1 cellular context compared by ENCODE assay signal in genomic region chr7:100705753-100706671, GRCh38.
TF ChIP-seq lines count a peak whose summit lies in the region.

TSS of gene POP7 (plus strand) at chr7:100706121. CDS start at chr7:100706831, 710 bp downstream.

TF ChIP-seq in HepG2, 621 proteins besides CTCF, POLR2A, EP300 and RAD21 (continued from another document and continues in another):
- TF ChIP-seq ZNF564 (CRISPR knock-in tag; IDR thresholded peaks at IDR 0.05): peak; percentile 77
- TF ChIP-seq ZEB1 (IDR thresholded peaks at IDR 0.05; ENCODE audit: insufficient replicate concordance, low read depth): peak; percentile 41
- TF ChIP-seq ISX (CRISPR knock-in tag; conservative IDR thresholded peaks at IDR 0.05): no peak
- TF ChIP-seq ATF7 (IDR thresholded peaks at IDR 0.05): no peak
- TF ChIP-seq ATF7 (CRISPR knock-in tag; IDR thresholded peaks at IDR 0.05): no peak
- no peak for TF ChIP-seq ZNF790 (CRISPR knock-in tag; IDR thresholded peaks at IDR 0.05; ENCODE audit: borderline replicate concordance)
- TF ChIP-seq FOXM1 (CRISPR knock-in tag; IDR thresholded peaks at IDR 0.05): 0 out of 2 replicates have a peak, but pooled peaks have one; percentile 28
- no peak for TF ChIP-seq NFE2L2 (IDR thresholded peaks at IDR 0.05; ENCODE audit: low read length)
- no peak for TF ChIP-seq IRF1 (CRISPR knock-in tag; IDR thresholded peaks at IDR 0.05; ENCODE audit: low read depth)
- no peak for TF ChIP-seq RARG (CRISPR knock-in tag; IDR thresholded peaks at IDR 0.05; ENCODE audit: low read depth)
- no peak; the same call in 1 of the 2 replicates for TF ChIP-seq TFAP4 (IDR thresholded peaks at IDR 0.05; ENCODE audit: borderline replicate concordance, low read depth)
- no peak for TF ChIP-seq STAG1 (CRISPR knock-in tag; IDR thresholded peaks at IDR 0.05)
- TF ChIP-seq ZNF496 (CRISPR knock-in tag; IDR thresholded peaks at IDR 0.05; ENCODE audit: insufficient replicate concordance): no peak
- no peak for TF ChIP-seq ZNF777 (CRISPR knock-in tag; IDR thresholded peaks at IDR 0.05)
- peak; percentile 41; the same call in 1 of the 2 replicates for TF ChIP-seq ZBTB38 (CRISPR knock-in tag; IDR thresholded peaks at IDR 0.05)
- no peak for TF ChIP-seq MZF1 (CRISPR knock-in tag; IDR thresholded peaks at IDR 0.05; ENCODE audit: borderline replicate concordance)
- TF ChIP-seq ZBTB20 (CRISPR knock-in tag; IDR thresholded peaks at IDR 0.05; ENCODE audit: borderline replicate concordance, low read depth): no peak; the same call in 1 of the 2 replicates
- TF ChIP-seq RARA (CRISPR knock-in tag; IDR thresholded peaks at IDR 0.05): no peak
- 0 out of 2 replicates have a peak, but pooled peaks have one; percentile 15 for TF ChIP-seq HHEX (CRISPR knock-in tag; IDR thresholded peaks at IDR 0.05)
- TF ChIP-seq GFI1 (CRISPR knock-in tag; IDR thresholded peaks at IDR 0.05; ENCODE audit: borderline replicate concordance): peak; percentile 86
- peak; percentile 59; the same call in 1 of the 2 replicates for TF ChIP-seq RXRB (CRISPR knock-in tag; IDR thresholded peaks at IDR 0.05; ENCODE audit: borderline replicate concordance)
- TF ChIP-seq ADNP (CRISPR knock-in tag; IDR thresholded peaks at IDR 0.05): no peak
- no peak for TF ChIP-seq ZNF570 (CRISPR knock-in tag; IDR thresholded peaks at IDR 0.05; ENCODE audit: borderline replicate concordance)
- no peak; the same call in none of the 2 replicates for TF ChIP-seq ZNF768 (CRISPR knock-in tag; IDR thresholded peaks at IDR 0.05)
- no peak for TF ChIP-seq JARID2 (CRISPR knock-in tag; IDR thresholded peaks at IDR 0.05; ENCODE audit: insufficient replicate concordance)
- TF ChIP-seq PBX3 (CRISPR knock-in tag; IDR thresholded peaks at IDR 0.05; ENCODE audit: borderline replicate concordance): peak; percentile 41; the same call in 1 of the 2 replicates
- TF ChIP-seq MED8 (CRISPR knock-in tag; IDR thresholded peaks at IDR 0.05; ENCODE audit: insufficient replicate concordance): peak; percentile 83
- no peak for TF ChIP-seq GTF2F1 (IDR thresholded peaks at IDR 0.05; ENCODE audit: low read length)
- TF ChIP-seq ZNF766 (CRISPR knock-in tag; IDR thresholded peaks at IDR 0.05; ENCODE audit: borderline replicate concordance): no peak
- TF ChIP-seq SNAPC5 (CRISPR knock-in tag; IDR thresholded peaks at IDR 0.05; ENCODE audit: borderline replicate concordance): no peak
- TF ChIP-seq NFE2L1 (CRISPR knock-in tag; IDR thresholded peaks at IDR 0.05; ENCODE audit: borderline replicate concordance): no peak
- TF ChIP-seq BHLHE40 (IDR thresholded peaks at IDR 0.05; ENCODE audit: low read length): peak; percentile 42
- TF ChIP-seq HOXA3 (CRISPR knock-in tag; IDR thresholded peaks at IDR 0.05): peak; percentile 61
- peak; percentile 94; the same call in 2 of the 3 replicates for TF ChIP-seq MXI1 (IDR thresholded peaks at IDR 0.05; ENCODE audit: borderline replicate concordance, low read depth, low read length)
- TF ChIP-seq ZZZ3 (CRISPR knock-in tag; IDR thresholded peaks at IDR 0.05; ENCODE audit: borderline replicate concordance): peak; percentile 77; the same call in 1 of the 2 replicates
- peak; percentile 76 for TF ChIP-seq ZNF317 (CRISPR knock-in tag; IDR thresholded peaks at IDR 0.05)
- TF ChIP-seq ZNF510 (CRISPR knock-in tag; IDR thresholded peaks at IDR 0.05; ENCODE audit: low read depth): peak; percentile 5; the same call in 1 of the 2 replicates
- no peak for TF ChIP-seq PCBP1 (IDR thresholded peaks at IDR 0.05; ENCODE audit: borderline replicate concordance, low read depth, low read length)
- TF ChIP-seq AHDC1 (CRISPR knock-in tag; IDR thresholded peaks at IDR 0.05; ENCODE audit: borderline replicate concordance): no peak
- TF ChIP-seq HOXA5 (CRISPR knock-in tag; IDR thresholded peaks at IDR 0.05): no peak; the same call in 1 of the 2 replicates
- no peak; the same call in 1 of the 2 replicates for TF ChIP-seq ZNF703 (CRISPR knock-in tag; IDR thresholded peaks at IDR 0.05; ENCODE audit: borderline replicate concordance)
- no peak for TF ChIP-seq TAF15 (IDR thresholded peaks at IDR 0.05; ENCODE audit: low read depth, low read length, poor library complexity, severe bottlenecking)
- peak; percentile 84 for TF ChIP-seq DRAP1 (CRISPR knock-in tag; IDR thresholded peaks at IDR 0.05)
- no peak for TF ChIP-seq RFXANK (CRISPR knock-in tag; IDR thresholded peaks at IDR 0.05)
- TF ChIP-seq SIX1 (CRISPR knock-in tag; IDR thresholded peaks at IDR 0.05; ENCODE audit: borderline replicate concordance): no peak
- no peak for TF ChIP-seq ZBTB44 (CRISPR knock-in tag; IDR thresholded peaks at IDR 0.05)
- no peak for TF ChIP-seq NFIB (CRISPR knock-in tag; IDR thresholded peaks at IDR 0.05; ENCODE audit: borderline replicate concordance)
- no peak; the same call in 1 of the 2 replicates for TF ChIP-seq ZNF382 (CRISPR knock-in tag; IDR thresholded peaks at IDR 0.05; ENCODE audit: borderline replicate concordance)
- TF ChIP-seq TEAD2 (CRISPR knock-in tag; IDR thresholded peaks at IDR 0.05): no peak
- TF ChIP-seq HNF1B (CRISPR knock-in tag; IDR thresholded peaks at IDR 0.05): peak; percentile 96
- TF ChIP-seq ZKSCAN1 (IDR thresholded peaks at IDR 0.05; ENCODE audit: low read length): no peak
- no peak for TF ChIP-seq BCLAF1 (IDR thresholded peaks at IDR 0.05)
- TF ChIP-seq MAFF (IDR thresholded peaks at IDR 0.05; ENCODE audit: low read depth, low read length): no peak
- TF ChIP-seq ZSCAN22 (CRISPR knock-in tag; IDR thresholded peaks at IDR 0.05): no peak
- TF ChIP-seq IRX3 (CRISPR knock-in tag; IDR thresholded peaks at IDR 0.05; ENCODE audit: borderline replicate concordance, low read depth): no peak
- TF ChIP-seq ZBTB8A (CRISPR knock-in tag; IDR thresholded peaks at IDR 0.05; ENCODE audit: borderline replicate concordance, low read depth): peak; percentile 34; the same call in 1 of the 2 replicates
- TF ChIP-seq FOXP1 (IDR thresholded peaks at IDR 0.05): no peak
- TF ChIP-seq FOXP1 (CRISPR knock-in tag; IDR thresholded peaks at IDR 0.05): peak; percentile 8; the same call in 1 of the 2 replicates
- TF ChIP-seq ZFP1 (CRISPR knock-in tag; IDR thresholded peaks at IDR 0.05): no peak; the same call in 1 of the 2 replicates
